In the genomic region with DNA sequence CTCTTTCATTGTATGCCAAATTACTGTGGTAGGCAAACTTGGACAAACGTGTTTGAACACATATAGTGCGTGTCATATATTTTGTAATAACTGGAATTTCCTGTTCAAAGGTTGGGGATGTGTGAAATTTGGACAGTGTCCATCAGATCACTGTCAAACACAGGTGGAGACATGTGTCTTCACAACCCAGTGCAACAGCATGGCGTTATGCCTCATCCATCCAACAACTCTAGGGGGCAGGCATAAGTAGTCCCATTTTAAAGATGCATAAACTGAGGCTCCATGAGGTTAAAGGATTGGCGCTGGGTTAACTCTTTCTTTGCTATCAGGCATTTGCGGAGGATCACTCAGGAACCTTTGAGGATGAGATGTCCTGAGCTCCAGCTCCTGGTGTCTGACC, we compare ENCODE assay signal across 29 cellular contexts.
"Had no signal": no experiment of that assay in that cellular context is flagged by ENCODE, and none has a peak within 500 bp of the region (broad histone marks: within the 10 kb centered on the region; RNA-seq: fewer than 3 reads in every experiment).

No MANE protein-coding gene starts in this region.

- H3K27ac ChIP-seq: left lung, pancreas, right atrium auricular region, skin epidermis, stomach, testis, thyroid gland, transverse colon, upper lobe of left lung, vagina had no signal

- ATAC-seq: left colon; left lung; mucosa of descending colon; naive thymus-derived CD4-positive, alpha-beta T cell; natural killer cell treated with Interleukin-12 subunit alpha and Interleukin-12 subunit beta and Interleukin-15 and Interleukin-18, amount 100 ng/mL, for 72 hours; pancreas; sciatic nerve; stimulated activated naive B cell treated with anti-CD40 and anti-IgM and Interleukin-4, amounts not matched to agents 10 μg/mL and 1 μg/mL and 100 μg/mL, for 72 hours; stimulated activated naive CD8-positive, alpha-beta T cell treated with anti-CD3 and anti-CD28 coated beads, Interleukin-15, Interleukin-2, amounts not matched to agents 100 U/mL and 50 U/mL, for 24 hours had no signal

- H3K4me1 ChIP-seq: left lung, pancreas, right atrium auricular region, stomach, testis, thyroid gland, transverse colon, upper lobe of left lung, vagina had no signal

- H3K9me3 ChIP-seq: left lung, mucosa of descending colon, pancreas, right atrium auricular region, stomach, testis, thyroid gland, transverse colon, upper lobe of left lung, vagina had no signal

- H3K4me3 ChIP-seq: left lung, lung, mucosa of descending colon, pancreas, right atrium auricular region, skin epidermis, stomach, testis, thyroid gland, transverse colon, upper lobe of left lung, vagina had no signal

- FAIRE-seq: islet of Langerhans, kidney, pancreas had no signal

- H3K27me3 ChIP-seq: left lung, pancreas, right atrium auricular region, testis, thyroid gland, transverse colon, upper lobe of left lung, vagina had no signal

- DNase-seq: hypothalamus; immature natural killer cell; kidney; left colon; left lung; midbrain; mucosa of descending colon; naive thymus-derived CD4-positive, alpha-beta T cell; nucleus accumbens; pancreas; posterior cingulate gyrus; stimulated activated CD4-positive, alpha-beta T cell treated with anti-CD3 and anti-CD28 coated beads, Interleukin-12 subunit alpha, Interleukin-12 subunit beta, amount 100 ng/mL, for 4 hours; stimulated activated CD4-positive, alpha-beta T cell treated with anti-CD3 and anti-CD28 coated beads, Interleukin-15, amount 100 ng/mL, for 24 hours; stimulated activated CD4-positive, alpha-beta T cell treated with anti-CD3 and anti-CD28 coated beads, Interleukin-2, amount 100 ng/mL, for 24 hours; stimulated activated CD4-positive, alpha-beta T cell treated with anti-CD3 and anti-CD28 coated beads, Interleukin-4, amount 100 ng/mL, for 1 hour; stimulated activated naive B cell treated with anti-CD40 and anti-IgM and Interleukin-4, amounts not matched to agents 10 μg/mL and 1 μg/mL and 100 μg/mL, for 72 hours; stimulated activated naive CD8-positive, alpha-beta T cell treated with anti-CD3 and anti-CD28 coated beads, Interleukin-15, Interleukin-2, amounts not matched to agents 100 U/mL and 50 U/mL, for 24 hours; stomach; testis; thyroid gland; transverse colon; upper lobe of left lung had no signal

- H3K36me3 ChIP-seq: left lung, pancreas, right atrium auricular region, stomach, thyroid gland, transverse colon, upper lobe of left lung, vagina had no signal
